Comparison of ENCODE assay signal across 8 cellular contexts in the genomic region with DNA sequence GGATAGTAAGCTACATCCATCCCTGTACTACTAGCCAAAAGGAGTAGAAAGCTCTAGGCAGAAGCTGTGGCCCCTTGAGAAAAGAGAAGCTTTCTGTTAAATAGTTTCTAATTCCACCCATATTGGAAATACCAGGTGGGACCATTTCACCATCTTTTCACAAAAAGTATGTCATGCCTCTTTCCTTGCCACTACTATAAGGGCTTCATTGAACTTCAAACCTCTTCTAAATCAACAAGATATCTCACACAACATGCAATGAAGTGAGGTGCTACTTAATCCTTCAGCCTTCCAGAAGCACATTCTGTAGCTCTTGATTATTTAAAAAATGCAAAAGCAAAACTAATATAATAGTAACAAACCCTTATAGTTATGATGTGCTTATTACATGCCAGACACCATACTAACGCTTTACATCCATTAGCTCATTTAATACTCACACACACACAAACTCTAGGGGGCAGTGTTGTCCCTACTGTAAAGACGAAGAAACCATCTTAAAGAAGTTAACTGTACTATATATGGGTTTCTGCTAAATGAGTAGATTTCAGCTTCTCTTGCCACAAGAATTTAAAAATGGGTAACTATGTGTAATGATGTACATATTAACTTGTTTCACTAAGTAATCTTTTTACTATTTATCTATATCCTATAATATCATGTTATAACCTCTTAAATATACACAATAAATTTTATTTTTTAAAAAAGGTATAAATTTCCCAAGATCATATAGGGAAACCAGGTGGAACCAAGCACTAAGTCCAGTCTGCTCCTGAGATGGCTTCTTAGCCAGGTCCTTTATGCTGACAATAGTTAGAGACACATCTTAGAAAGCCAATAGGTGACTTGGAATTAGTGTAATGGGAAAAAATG.
DNase-seq lines count a peak whose midpoint lies in the region; ATAC-seq, FAIRE-seq and TF ChIP-seq lines count a peak whose summit lies in the region.

No MANE protein-coding gene starts in this region.

- TF ChIP-seq POLR2A in H1 (IDR thresholded peaks at IDR 0.05; ENCODE audit: control extremely low read depth in 1 of 2, low read depth in 2 of 2, low read length in 2 of 2): no peak

- no peak overlapping the region for H3K23ac ChIP-seq in H1 (ENCODE audit: insufficient read length)

- H4K20me1 ChIP-seq in H1 (replicated peaks in 1 of 2; ENCODE audit: control insufficient read depth in 1 of 2, insufficient read depth in 2 of 2, low read length in 2 of 2): no peaks in the 10 kb centered on the region

- H2AFZ ChIP-seq in H1 (ENCODE audit: low read length): no peak overlapping the region

- no peak overlapping the region for H3K27ac Mint-ChIP-seq in CD4-positive, alpha-beta T cell
- H3K27ac Mint-ChIP-seq in natural killer cell: no peak overlapping the region

- no peaks in the 10 kb centered on the region for H3K27me3 ChIP-seq in CD4-positive, alpha-beta T cell (ENCODE audit: control insufficient read depth, insufficient read depth, low read length)
- H3K27me3 ChIP-seq in H1 (replicated peaks in 1 of 4; ENCODE audit: control insufficient read depth in 3 of 4, extremely low read depth in 1 of 4, insufficient read depth in 3 of 4, low read length in 3 of 4) (no peaks in the 10 kb centered on the region), tibial artery (no peaks in the 10 kb centered on the region)

- H3K27me3 Mint-ChIP-seq in CD4-positive, alpha-beta T cell: peaks cover 2% of the 10 kb centered on the region
- H3K27me3 Mint-ChIP-seq in natural killer cell (ENCODE audit: low read depth in 2 of 2): peaks cover 0 to 10% of the 10 kb centered on the region in 2 donors

- intact Hi-C loops in CD4-positive, alpha-beta T cell (cut with DNase I, micrococcal nuclease): loop anchor here (5.0 kb wide), 3 partner anchors 126 to 371 kb away; a partner anchor contains a TSS
- intact Hi-C loops in natural killer cell (cut with micrococcal nuclease): loop anchor here (1.0 kb wide), 1 partner anchor 36 kb away; no protein-coding TSS in a partner anchor
- intact Hi-C loops in tibial artery (cut with DNase I; ENCODE audit: low total_unique reads): no loop called here

- H3K9ac ChIP-seq in H1 (replicated peaks in 1 of 4; ENCODE audit: extremely low read depth in 1 of 4, low read depth in 3 of 4, low read length in 3 of 4): no peak overlapping the region

- peak in 9 of 10 experiments; percentile 4 to 48 (median 35) for DNase-seq in CD4-positive, alpha-beta T cell
- DNase-seq in NCI-H2196 treated with DMSO at 0.1 percent for 48 hours (lab: John Stamatoyannopoulos, UW; ENCODE audit: unreplicated experiment) (peak; percentile 25), H1 (ENCODE audit: low read depth in 1 of 2, low spot score in 2 of 2) (no peak), natural killer cell (no peak), tibial artery (peak in 1 of 2 donors; percentile 31)
- DNase-seq in activated CD4-positive, CD25-positive, alpha-beta regulatory T cell treated with anti-CD3 and anti-CD28 coated beads, Interleukin-2, amount 50 U/mL, for 16 hours (ENCODE audit: low read depth, low spot score): peak; percentile 37

- no peaks in the 10 kb centered on the region for H3K4me1 Mint-ChIP-seq in CD4-positive, alpha-beta T cell (ENCODE audit: low read depth)
- H3K4me1 Mint-ChIP-seq in natural killer cell: no peaks in the 10 kb centered on the region

- CTCF ChIA-PET in CD4-positive, alpha-beta T cell (lab: Charles Lee): interaction anchor here (0.6 to 1.8 kb wide), 17 partner anchors 13 to 369 kb away, joined by 3 to 16 read pairs (median 4); a partner anchor contains a TSS
- CTCF ChIA-PET in H1 (lab: Charles Lee; ENCODE audit: partially characterized antibody): interaction anchor here (0.5 to 7.3 kb wide), 56 partner anchors 10 to 1544 kb away, joined by 3 to 51 read pairs (median 4); a partner anchor contains a TSS

- no peak overlapping the region for H2BK120ac ChIP-seq in H1 (replicated peaks; ENCODE audit: low read depth, low read length)

- no peak overlapping the region for H3K18ac ChIP-seq in H1 (ENCODE audit: extremely low read depth, low read length)

- H3K4me3 ChIP-seq in H1 (ENCODE audit: extremely low read depth in 1 of 4, insufficient read depth in 2 of 4, low read depth in 3 of 4, low read length in 4 of 4) (no peak overlapping the region), tibial artery (no peak overlapping the region)

- H3K9me3 ChIP-seq in CD4-positive, alpha-beta T cell (ENCODE audit: control insufficient read depth, low read length): no peaks in the 10 kb centered on the region
- H3K9me3 ChIP-seq in H1 (ENCODE audit: insufficient read depth in 2 of 2, low read depth in 1 of 2, low read length in 1 of 2) (peaks cover 0 to 2% of the 10 kb centered on the region in 2 experiments; a peak in 1 of 4 replicates), tibial artery (no peaks in the 10 kb centered on the region)

- H3K9me3 Mint-ChIP-seq in CD4-positive, alpha-beta T cell: no peaks in the 10 kb centered on the region
- H3K9me3 Mint-ChIP-seq in natural killer cell: no peaks in the 10 kb centered on the region

- no peak overlapping the region for H3K56ac ChIP-seq in H1 (replicated peaks; ENCODE audit: insufficient read length, low read depth, low read length)

- TF ChIP-seq EP300 in H1 (IDR thresholded peaks at IDR 0.05; ENCODE audit: borderline replicate concordance in 1 of 2, low read depth in 2 of 2, low read length in 2 of 2): no peak

- POLR2A ChIA-PET in CD4-positive, alpha-beta T cell (lab: Charles Lee): interaction anchor here (0.9 to 1.9 kb wide), 6 partner anchors 37 to 391 kb away, joined by 3 to 18 read pairs (median 3); a partner anchor contains a TSS
- POLR2A ChIA-PET in H1 (lab: Charles Lee; ENCODE audit: partially characterized antibody): interaction anchor here (0.7 to 1.6 kb wide), 2 partner anchors 122 to 124 kb away, joined by 3 to 6 read pairs; no protein-coding TSS in a partner anchor

- no peak overlapping the region for H2BK12ac ChIP-seq in H1 (ENCODE audit: low read depth, low read length)

- H3K4me3 Mint-ChIP-seq in CD4-positive, alpha-beta T cell: no peak overlapping the region
- H3K4me3 Mint-ChIP-seq in natural killer cell: no peak overlapping the region

- WGBS in H1 (ENCODE audit: extremely low coverage in 1 of 2, insufficient coverage in 1 of 2, insufficient read length in 1 of 2, insufficient replicate concordance in 2 of 2, low coverage in 1 of 2, low lambda C conversion rate in 2 of 2, missing lambda C conversion rate in 1 of 2), 2 experiments: 19% methylated on average over 2 of the region's 2 CpGs; no CpG with 5 or more reads in 1 of the 2 experiments

- no peak overlapping the region for H4K8ac ChIP-seq in H1 (ENCODE audit: extremely low read depth, insufficient read depth, low read length)

- no peak overlapping the region for H3K14ac ChIP-seq in H1 (ENCODE audit: insufficient read length)

- H3K36me3 ChIP-seq in H1 (ENCODE audit: control insufficient read depth in 2 of 4, insufficient read depth in 4 of 4, low read length in 3 of 4): no peaks in the 10 kb centered on the region
- H3K36me3 ChIP-seq in tibial artery: no peaks in the 10 kb centered on the region

- H3K4me1 ChIP-seq in H1 (replicated peaks in 1 of 4; ENCODE audit: control insufficient read depth in 3 of 4, insufficient read depth in 4 of 4, low read length in 3 of 4): peaks cover 0 to 7% (median 5%) of the 10 kb centered on the region in 4 experiments; a peak in 4 of 7 replicates
- H3K4me1 ChIP-seq in tibial artery: peaks cover 0 to 7% (median 0%) of the 10 kb centered on the region in 4 donors

- no peaks in the 10 kb centered on the region for H3K23me2 ChIP-seq in H1 (ENCODE audit: low read depth, low read length)

- H3K27ac ChIP-seq in CD4-positive, alpha-beta T cell (ENCODE audit: low read depth, low read length): no peak overlapping the region
- no peak overlapping the region for H3K27ac ChIP-seq in H1 (ENCODE audit: low read depth, low read length)
- H3K27ac ChIP-seq in tibial artery: no peak overlapping the region

- no peak overlapping the region for H2BK20ac ChIP-seq in H1 (ENCODE audit: low read length)

- no peak overlapping the region for H4K91ac ChIP-seq in H1 (replicated peaks; ENCODE audit: insufficient read length, low read length)

- peak; percentile 52 for FAIRE-seq in H1 (lab: Jason Lieb, UNC)

- TF ChIP-seq RAD21 in H1 (IDR thresholded peaks at IDR 0.05 in 1 of 2, conservative IDR thresholded peaks at IDR 0.05 in 1 of 2; ENCODE audit: low read depth in 2 of 2, low read length in 2 of 2): peak; percentile 77 to 78

- H2BK15ac ChIP-seq in H1 (ENCODE audit: low read length): no peak overlapping the region

- H3K36me3 Mint-ChIP-seq in CD4-positive, alpha-beta T cell (ENCODE audit: low read depth): no peaks in the 10 kb centered on the region
- H3K36me3 Mint-ChIP-seq in natural killer cell: no peaks in the 10 kb centered on the region

- no peaks in the 10 kb centered on the region for H3K79me2 ChIP-seq in H1 (ENCODE audit: control insufficient read depth in 1 of 2, insufficient read depth in 2 of 2, low read length in 2 of 2)

- H3K79me1 ChIP-seq in H1 (ENCODE audit: low read depth, low read length): no peaks in the 10 kb centered on the region

- no peak overlapping the region for H3K4me2 ChIP-seq in H1 (ENCODE audit: insufficient read depth in 1 of 2, low read depth in 2 of 2, low read length in 2 of 2)

- no peak overlapping the region for H2AK5ac ChIP-seq in H1 (ENCODE audit: low read depth, low read length)

- no peak overlapping the region for H2BK5ac ChIP-seq in H1 (ENCODE audit: low read depth, low read length)

- peak; percentile 97 for ATAC-seq in CD4-positive, alpha-beta T cell (ENCODE audit: poor library complexity)
- peak; percentile 92 for ATAC-seq in GM18873 (IDR thresholded peaks at IDR 0.05; ENCODE audit: low FRiP score, unreplicated experiment)
- peak; percentile 84 for ATAC-seq in HG03095 (IDR thresholded peaks at IDR 0.05; ENCODE audit: unreplicated experiment)
- ATAC-seq in natural killer cell: peak; percentile 76 to 84 (median 83)

- no peak overlapping the region for H3K4ac ChIP-seq in H1 (replicated peaks; ENCODE audit: insufficient read length, low read depth, low read length)

- H4K5ac ChIP-seq in H1 (ENCODE audit: insufficient read length, low read depth, low read length): no peak overlapping the region

- peak; percentile 73 for TF ChIP-seq CTCF in CD4-positive, alpha-beta T cell (IDR thresholded peaks at IDR 0.05)
- peak in 2 of 3 experiments; percentile 43 to 74; a peak in 2 of 4 replicates for TF ChIP-seq CTCF in H1 (IDR thresholded peaks at IDR 0.05; ENCODE audit: control extremely low read depth in 1 of 3, insufficient read depth in 1 of 3, low read depth in 1 of 3, low read length in 3 of 3)
- peak; percentile 69 for TF ChIP-seq CTCF in natural killer cell (IDR thresholded peaks at IDR 0.05)
- TF ChIP-seq CTCF in tibial artery (IDR thresholded peaks at IDR 0.05): peak; percentile 34 to 53

TF ChIP-seq in H1, 55 proteins besides CTCF, POLR2A, EP300 and RAD21 (continues in another document):
- TF ChIP-seq NANOG (IDR thresholded peaks at IDR 0.05; ENCODE audit: insufficient read depth, low read depth, low read length, poor library complexity, severe bottlenecking) (no peak), POU5F1 (IDR thresholded peaks at IDR 0.05; ENCODE audit: low read depth, low read length) (no peak)

Comparison
In these comparisons a context has a peak if more than half of its experiments do, and no peak if none do; other contexts are left out.
1. DNase-seq: peak in CD4-positive, alpha-beta T cell (9 of 10), NCI-H2196 treated with DMSO at 0.1 percent for 48 hours (single experiment) and activated CD4-positive, CD25-positive, alpha-beta regulatory T cell treated with anti-CD3 and anti-CD28 coated beads, Interleukin-2, amount 50 U/mL, for 16 hours (single experiment); none in H1 (0 of 2) and natural killer cell (single experiment).
2. Peak in every context shown above with its lines, with median percentiles within 50 percentile points of each other: ATAC-seq and CTCF ChIP-seq.